2 cellular contexts compared by ENCODE assay signal in genomic region chr11:41431784-41432183, GRCh38.
TF ChIP-seq lines count a peak whose summit lies in the region.

No MANE protein-coding gene starts in this region.

TF ChIP-seq in IMR-90, 13 proteins besides CTCF, POLR2A, EP300 and RAD21 (continued from another document):
- TF ChIP-seq CEBPB (IDR thresholded peaks at IDR 0.05; ENCODE audit: low read depth, low read length), result no peak
- TF ChIP-seq SMC3 (IDR thresholded peaks at IDR 0.05; ENCODE audit: low read depth, low read length), result no peak
- TF ChIP-seq MAZ (IDR thresholded peaks at IDR 0.05; ENCODE audit: borderline replicate concordance, low read depth, low read length), result no peak
- TF ChIP-seq RFX5 (IDR thresholded peaks at IDR 0.05; ENCODE audit: low read depth, low read length), result no peak
- no peak for TF ChIP-seq MXI1 (IDR thresholded peaks at IDR 0.05; ENCODE audit: borderline replicate concordance, low read depth, low read length)
- no peak for TF ChIP-seq ELK1 (IDR thresholded peaks at IDR 0.05; ENCODE audit: borderline replicate concordance, low read depth, low read length)
- no peak for TF ChIP-seq BHLHE40 (IDR thresholded peaks at IDR 0.05; ENCODE audit: low read depth, low read length)
- TF ChIP-seq FOS (IDR thresholded peaks at IDR 0.05; ENCODE audit: low read depth, low read length), result no peak
- no peak for TF ChIP-seq NFE2L2 (IDR thresholded peaks at IDR 0.05; ENCODE audit: low read depth, low read length)
- no peak for TF ChIP-seq RCOR1 (IDR thresholded peaks at IDR 0.05; ENCODE audit: insufficient replicate concordance, low read length)
- TF ChIP-seq, protein P1, sequence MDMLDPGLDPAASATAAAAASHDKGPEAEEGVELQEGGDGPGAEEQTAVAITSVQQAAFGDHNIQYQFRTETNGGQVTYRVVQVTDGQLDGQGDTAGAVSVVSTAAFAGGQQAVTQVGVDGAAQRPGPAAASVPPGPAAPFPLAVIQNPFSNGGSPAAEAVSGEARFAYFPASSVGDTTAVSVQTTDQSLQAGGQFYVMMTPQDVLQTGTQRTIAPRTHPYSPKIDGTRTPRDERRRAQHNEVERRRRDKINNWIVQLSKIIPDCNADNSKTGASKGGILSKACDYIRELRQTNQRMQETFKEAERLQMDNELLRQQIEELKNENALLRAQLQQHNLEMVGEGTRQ (IDR thresholded peaks at IDR 0.05; ENCODE audit: low read depth, low read length), result no peak

TF ChIP-seq in HepG2, 621 proteins besides CTCF, POLR2A, EP300 and RAD21 (continued from another document):
- no peak for TF ChIP-seq SNAPC2 (CRISPR knock-in tag; IDR thresholded peaks at IDR 0.05)
- TF ChIP-seq STAG1 (CRISPR knock-in tag; IDR thresholded peaks at IDR 0.05), result peak; percentile 63
- 0 out of 2 replicates have a peak, but pooled peaks have one; percentile 33 for TF ChIP-seq ZBTB7B (CRISPR knock-in tag; IDR thresholded peaks at IDR 0.05)
- no peak for TF ChIP-seq YEATS4 (CRISPR knock-in tag; IDR thresholded peaks at IDR 0.05; ENCODE audit: borderline replicate concordance)
- TF ChIP-seq GABPA (IDR thresholded peaks at IDR 0.05; ENCODE audit: low read depth, low read length), result no peak
- 0 out of 2 replicates have a peak, but pooled peaks have one; percentile 21 for TF ChIP-seq GABPA (CRISPR knock-in tag; IDR thresholded peaks at IDR 0.05; ENCODE audit: low read depth)
- TF ChIP-seq ZNF30 (CRISPR knock-in tag; IDR thresholded peaks at IDR 0.05), result no peak
- no peak for TF ChIP-seq ZNF891 (CRISPR knock-in tag; IDR thresholded peaks at IDR 0.05)
TF ChIP-seq in HepG2: peak in this region for 4.
